Comparison of ENCODE assay signal across 1 cellular context in genomic region chr17:30793282-30793977, GRCh38.
A peak's percentile ranks its signal among the peaks of the same experiment; 100 is the strongest.
TF ChIP-seq lines count a peak whose summit lies in the region.

No MANE protein-coding gene starts in this region.

TF ChIP-seq in HepG2, 621 proteins besides CTCF, POLR2A, EP300 and RAD21:
- TF ChIP-seq MTF1 (CRISPR knock-in tag; IDR thresholded peaks at IDR 0.05) = no peak
- TF ChIP-seq RBM22 (optimal IDR thresholded peaks at IDR 0.05; ENCODE audit: low read length) = peak; percentile 54
- TF ChIP-seq AGO2 (optimal IDR thresholded peaks at IDR 0.05; ENCODE audit: low read depth, low read length) = peak; percentile 48
- TF ChIP-seq ZNF772 (CRISPR knock-in tag; IDR thresholded peaks at IDR 0.05) = no peak
- no peak for TF ChIP-seq ZNF276 (CRISPR knock-in tag; IDR thresholded peaks at IDR 0.05; ENCODE audit: low read depth)
TF ChIP-seq in HepG2: peak in this region for 2.
